ENCODE assay signal across 14 cellular contexts in genomic region chr15:70806992-70807712, GRCh38. TPM values are rescaled to one million over a fixed set of nuclear protein-coding genes. Genes with fewer than 3 reads are reported as not detected.
DNase-seq lines count a peak whose midpoint lies in the region; ATAC-seq and TF ChIP-seq lines count a peak whose summit lies in the region.
"Had no signal": no experiment of that assay in that cellular context is flagged by ENCODE, and none has a peak within 500 bp of the region (broad histone marks: within the 10 kb centered on the region; RNA-seq: fewer than 3 reads in every experiment).

No MANE protein-coding gene starts in this region.

- TF ChIP-seq CTCF in fibroblast of mammary gland (conservative IDR thresholded peaks at IDR 0.05; ENCODE audit: control insufficient read depth, insufficient read depth, low read depth, low read length), result no peak
- no peak for TF ChIP-seq CTCF in nephron (IDR thresholded peaks at IDR 0.05; ENCODE audit: unreplicated experiment in 3 of 3)

- no peaks in the 10 kb centered on the region for H3K9me3 Mint-ChIP-seq in nephron
- no peaks in the 10 kb centered on the region for H3K9me3 Mint-ChIP-seq in activated T-helper 2 cell treated with anti-CD3 and anti-CD28 coated beads, Interferon-gamma antibody, Interleukin-2, Interleukin-4, amounts not matched to agents 10 μg/mL and 5 μg/mL and 100 μg/mL, durations not matched to agents 14 hours and 24 hours and 36 hours

- no peak for ATAC-seq in GM21619 (IDR thresholded peaks at IDR 0.05; ENCODE audit: unreplicated experiment)

- no peaks in the 10 kb centered on the region for H3K36me3 Mint-ChIP-seq in nephron (ENCODE audit: low read depth)
- H3K36me3 Mint-ChIP-seq in activated T-helper 2 cell treated with anti-CD3 and anti-CD28 coated beads, Interferon-gamma antibody, Interleukin-2, Interleukin-4, amounts not matched to agents 10 μg/mL and 5 μg/mL and 100 μg/mL, durations not matched to agents 14 hours and 24 hours and 36 hours (ENCODE audit: low read depth), result no peaks in the 10 kb centered on the region

- H3K27me3 Mint-ChIP-seq in nephron (ENCODE audit: low read depth), result peaks cover 14% of the 10 kb centered on the region
- peaks cover 4% of the 10 kb centered on the region for H3K27me3 Mint-ChIP-seq in activated T-helper 2 cell treated with anti-CD3 and anti-CD28 coated beads, Interferon-gamma antibody, Interleukin-2, Interleukin-4, amounts not matched to agents 10 μg/mL and 5 μg/mL and 100 μg/mL, durations not matched to agents 14 hours and 24 hours and 36 hours (ENCODE audit: low read depth)

- H3K4me1 Mint-ChIP-seq in nephron, result peaks cover 5% of the 10 kb centered on the region
- H3K4me1 Mint-ChIP-seq in activated T-helper 2 cell treated with anti-CD3 and anti-CD28 coated beads, Interferon-gamma antibody, Interleukin-2, Interleukin-4, amounts not matched to agents 10 μg/mL and 5 μg/mL and 100 μg/mL, durations not matched to agents 14 hours and 24 hours and 36 hours (ENCODE audit: low read depth), result no peaks in the 10 kb centered on the region

- no peak overlapping the region for H3K4me3 ChIP-seq in fibroblast of mammary gland (ENCODE audit: control insufficient read depth, low read depth, low read length)
- H3K4me3 ChIP-seq: dorsolateral prefrontal cortex had no signal

- H3K27ac Mint-ChIP-seq in nephron, result peak overlapping the region in 2 of 3 experiments; percentile 21 to 29
- no peak overlapping the region for H3K27ac Mint-ChIP-seq in activated T-helper 2 cell treated with anti-CD3 and anti-CD28 coated beads, Interferon-gamma antibody, Interleukin-2, Interleukin-4, amounts not matched to agents 10 μg/mL and 5 μg/mL and 100 μg/mL, durations not matched to agents 14 hours and 24 hours and 36 hours

- no peak overlapping the region for H3K4me3 Mint-ChIP-seq in nephron
- no peak overlapping the region for H3K4me3 Mint-ChIP-seq in activated T-helper 2 cell treated with anti-CD3 and anti-CD28 coated beads, Interferon-gamma antibody, Interleukin-2, Interleukin-4, amounts not matched to agents 10 μg/mL and 5 μg/mL and 100 μg/mL, durations not matched to agents 14 hours and 24 hours and 36 hours (ENCODE audit: low read depth)

- intact Hi-C loops in activated T-helper 2 cell treated with anti-CD3 and anti-CD28 coated beads, Interferon-gamma antibody, Interleukin-2, Interleukin-4, amounts not matched to agents 10 μg/mL and 5 μg/mL and 100 μg/mL, durations not matched to agents 14 hours and 24 hours and 36 hours (cut with micrococcal nuclease), result no loop called here

- DNase-seq in AG20443 (ENCODE audit: low spot score), result peak; percentile 17
- peak; percentile 49 for DNase-seq in OCI-M1 (lab: John Stamatoyannopoulos, UW)
- DNase-seq in fibroblast of mammary gland (ENCODE audit: low read depth), result peak; percentile 45
- no peak for DNase-seq in NCI-H82 treated with DMSO at 0.1 percent for 48 hours (lab: John Stamatoyannopoulos, UW; ENCODE audit: unreplicated experiment)
- DNase-seq in GOT3 (lab: John Stamatoyannopoulos, UW), result no peak
- DNase-seq in activated T-helper 2 cell treated with anti-CD3 and anti-CD28 coated beads, Interferon-gamma antibody, Interleukin-2, Interleukin-4, amounts not matched to agents 10 μg/mL and 5 μg/mL and 100 μg/mL, durations not matched to agents 14 hours and 24 hours and 36 hours (ENCODE audit: low spot score), result no peak
- DNase-seq: activated T-cell treated with anti-CD3 and anti-CD28 coated beads, Interleukin-2, amount 50 U/mL, for 48 hours; Kasumi-1; NCI-H524 treated with DMSO at 0.1 percent for 48 hours; stimulated activated CD8-positive, alpha-beta memory T cell treated with anti-CD3 and anti-CD28 coated beads, Interleukin-4, amount 100 ng/mL, for 48 hours; WERI-Rb-1 had no signal

RNA-seq across cellular contexts. Expression of gene UACA, which starts 43.8 kb away (rescaled TPM):
- 1.1 and 1.3 TPM in 2 replicates for total RNA-seq in activated T-helper 2 cell treated with anti-CD3 and anti-CD28 coated beads, Interferon-gamma antibody, Interleukin-2, Interleukin-4, amounts not matched to agents 10 μg/mL and 5 μg/mL and 100 μg/mL, durations not matched to agents 14 hours and 24 hours and 36 hours

RNA-seq across cellular contexts. Expression of gene LARP6, which starts 46.8 kb away (rescaled TPM):
- not detected in 2 replicates for total RNA-seq in activated T-helper 2 cell treated with anti-CD3 and anti-CD28 coated beads, Interferon-gamma antibody, Interleukin-2, Interleukin-4, amounts not matched to agents 10 μg/mL and 5 μg/mL and 100 μg/mL, durations not matched to agents 14 hours and 24 hours and 36 hours

Comparison
In these comparisons a context has a peak if more than half of its experiments do, and no peak if none do; other contexts are left out.
1. DNase-seq: peak in AG20443 (single experiment), OCI-M1 (single experiment) and fibroblast of mammary gland (single experiment); none in NCI-H82 treated with DMSO at 0.1 percent for 48 hours (single experiment), GOT3 (single experiment) and activated T-helper 2 cell treated with anti-CD3 and anti-CD28 coated beads, Interferon-gamma antibody, Interleukin-2, Interleukin-4, amounts not matched to agents 10 μg/mL and 5 μg/mL and 100 μg/mL, durations not matched to agents 14 hours and 24 hours and 36 hours (single experiment).